Comparison of ENCODE assay signal across 30 cellular contexts in genomic region chr20:5908981-5909380, GRCh38. TPM values are rescaled to one million over a fixed set of nuclear protein-coding genes. Genes with fewer than 3 reads are reported as not detected.
"Had no signal": no experiment of that assay in that cellular context is flagged by ENCODE, and none has a peak within 500 bp of the region (broad histone marks: within the 10 kb centered on the region; RNA-seq: fewer than 3 reads in every experiment).

No MANE protein-coding gene starts in this region.

- H3K4me3 ChIP-seq: cardiac muscle cell, coronary artery, dorsolateral prefrontal cortex, gastrocnemius medialis, left lung, lower lobe of right lung, thoracic aorta had no signal

- H3K27ac ChIP-seq: cardiac muscle cell, coronary artery, gastrocnemius medialis, left lung, lower lobe of right lung, thoracic aorta, WERI-Rb-1 had no signal

- H3K9me3 ChIP-seq: gastrocnemius medialis, left lung, lower lobe of right lung, thoracic aorta had no signal

- ATAC-seq: activated CD4-positive, CD25-positive, alpha-beta regulatory T cell treated with anti-CD3 and anti-CD28 coated beads, Interleukin-2, amount 50 U/mL, for 24 hours; gastrocnemius medialis; left lung; lower lobe of right lung; naive thymus-derived CD8-positive, alpha-beta T cell; right cardiac atrium; stimulated activated naive CD8-positive, alpha-beta T cell treated with anti-CD3 and anti-CD28 coated beads, Interleukin-15, Interleukin-2, amounts not matched to agents 100 U/mL and 50 U/mL, for 24 hours; T-helper 17 cell had no signal

- DNase-seq: activated CD4-positive, alpha-beta T cell treated with anti-CD3 and anti-CD28 coated beads for 48 hours; activated CD4-positive, alpha-beta T cell treated with anti-CD3 and anti-CD28 coated beads, Interleukin-2, amount 50 U/mL, for 48 hours; activated CD8-positive, alpha-beta memory T cell treated with anti-CD3 and anti-CD28 coated beads, Interleukin-2, amount 50 U/mL, for 4 hours; activated gamma-delta T cell; activated naive CD4-positive, alpha-beta T cell treated with anti-CD3 and anti-CD28 coated beads, Interleukin-2, amount 10 ng/mL, durations not matched to agents 7 days and 5 days; activated naive CD8-positive, alpha-beta T cell treated with anti-CD3 and anti-CD28 coated beads, Interleukin-2, amount 10 ng/mL, durations not matched to agents 7 days and 5 days; activated T-cell treated with anti-CD3 and anti-CD28 coated beads, Interleukin-2, amount 50 U/mL, for 24 hours; cerebellar nuclear complex; dorsolateral prefrontal cortex; effector memory CD4-positive, alpha-beta T cell; gastrocnemius medialis; hippocampal formation; kidney glomerular epithelial cell; left lung; lower lobe of right lung; mesenchymal stem cell; naive thymus-derived CD8-positive, alpha-beta T cell; occipital lobe; right cardiac atrium; stimulated activated CD4-positive, alpha-beta T cell treated with anti-CD3 and anti-CD28 coated beads, Interleukin-4, amount 100 ng/mL, for 1 hour; stimulated activated naive CD8-positive, alpha-beta T cell treated with anti-CD3 and anti-CD28 coated beads, Interleukin-15, Interleukin-2, amounts not matched to agents 100 U/mL and 50 U/mL, for 24 hours; T-helper 17 cell; T1000; trophoblast cell; WERI-Rb-1 had no signal

- H3K4me1 ChIP-seq: lower lobe of right lung had no signal

- FAIRE-seq: urothelium cell line had no signal

RNA-seq across cellular contexts. Expression of gene CHGB, which starts 2.3 kb away (rescaled TPM):
- polyA plus RNA-seq: naive thymus-derived CD8-positive, alpha-beta T cell had no signal
